25 cellular contexts compared by ENCODE assay signal in the genomic region with DNA sequence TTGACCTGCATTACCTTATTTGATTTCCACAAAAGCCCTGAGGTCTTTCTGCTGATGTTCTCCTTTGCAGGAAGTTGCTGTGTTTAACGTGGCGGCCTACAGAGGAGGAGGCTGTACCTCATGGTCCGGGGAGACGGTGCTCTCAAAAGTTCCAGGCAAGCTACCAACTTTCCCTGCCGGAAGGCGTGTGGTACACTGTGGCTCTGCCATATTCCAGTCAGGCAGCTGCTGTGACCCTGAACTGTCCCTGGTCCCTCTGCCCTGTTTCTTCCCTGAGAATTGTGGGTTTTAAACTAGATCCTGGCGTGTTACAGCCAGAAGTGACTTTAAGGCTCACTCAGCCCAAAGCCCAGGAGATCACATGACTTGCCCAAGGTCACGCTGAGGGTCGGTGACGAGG.
"Had no signal": no experiment of that assay in that cellular context is flagged by ENCODE, and none has a peak within 500 bp of the region (broad histone marks: within the 10 kb centered on the region; RNA-seq: fewer than 3 reads in every experiment).

No MANE protein-coding gene starts in this region.

- H3K4me3 Mint-ChIP-seq: activated CD8-positive, alpha-beta T cell treated with anti-CD3 and anti-CD28 coated beads, Interleukin-2, amount 10 ng/mL, durations not matched to agents 7 days and 5 days; activated naive CD8-positive, alpha-beta T cell treated with anti-CD3 and anti-CD28 coated beads, Interleukin-2, amount 10 ng/mL, durations not matched to agents 7 days and 5 days; IgD-negative memory B cell; T-helper 17 cell; WTC11 had no signal

- H3K27ac ChIP-seq: KMS-11, Peyer's patch, RWPE1 had no signal

- H3K27me3 Mint-ChIP-seq: activated naive CD8-positive, alpha-beta T cell treated with anti-CD3 and anti-CD28 coated beads, Interleukin-2, amount 10 ng/mL, durations not matched to agents 7 days and 5 days had no signal

- H3K27me3 ChIP-seq: MG63, Peyer's patch had no signal

- H3K36me3 ChIP-seq: MG63, Peyer's patch had no signal

- H3K27ac Mint-ChIP-seq: activated CD8-positive, alpha-beta T cell treated with anti-CD3 and anti-CD28 coated beads, Interleukin-2, amount 10 ng/mL, durations not matched to agents 7 days and 5 days; activated naive CD8-positive, alpha-beta T cell treated with anti-CD3 and anti-CD28 coated beads, Interleukin-2, amount 10 ng/mL, durations not matched to agents 7 days and 5 days; IgD-negative memory B cell; T-helper 17 cell; WTC11 had no signal

- H3K9me3 Mint-ChIP-seq: activated naive CD8-positive, alpha-beta T cell treated with anti-CD3 and anti-CD28 coated beads, Interleukin-2, amount 10 ng/mL, durations not matched to agents 7 days and 5 days; WTC11 had no signal

- H3K36me3 Mint-ChIP-seq: activated naive CD8-positive, alpha-beta T cell treated with anti-CD3 and anti-CD28 coated beads, Interleukin-2, amount 10 ng/mL, durations not matched to agents 7 days and 5 days; IgD-negative memory B cell; WTC11 had no signal

- H3K9me3 ChIP-seq: MG63, Peyer's patch had no signal

- H3K4me3 ChIP-seq: MG63, Peyer's patch had no signal

- DNase-seq: activated CD4-positive, alpha-beta T cell treated with anti-CD3 and anti-CD28 coated beads for 48 hours; activated CD4-positive, alpha-beta T cell treated with anti-CD3 and anti-CD28 coated beads, Interleukin-2, amount 50 U/mL, for 4 hours; activated CD4-positive, CD25-positive, alpha-beta regulatory T cell treated with anti-CD3 and anti-CD28 coated beads, Interleukin-2, amount 50 U/mL, for 72 hours; activated CD8-positive, alpha-beta memory T cell treated with anti-CD3 and anti-CD28 coated beads, Interleukin-2, amount 50 U/mL, for 48 hours; activated CD8-positive, alpha-beta T cell treated with anti-CD3 and anti-CD28 coated beads, Interleukin-2, amount 10 ng/mL, durations not matched to agents 7 days and 5 days; activated naive CD4-positive, alpha-beta T cell treated with anti-CD3 and anti-CD28 coated beads, Interleukin-2, amount 50 U/mL, for 16 hours; activated naive CD8-positive, alpha-beta T cell treated with anti-CD3 and anti-CD28 coated beads, Interleukin-2, amount 10 ng/mL, durations not matched to agents 7 days and 5 days; activated T-cell treated with anti-CD3 and anti-CD28 coated beads, Interleukin-2, amount 50 U/mL, for 1 hour; aorta; MG63; MV-4-11; NCI-H1092 treated with DMSO at 0.1 percent for 48 hours; NCI-H1417 treated with DMSO at 0.1 percent for 48 hours; NCI-H187; NCI-H2081; NCI-H446; NCI-H524; Peyer's patch; SHP77 treated with DMSO at 0.1 percent for 48 hours; T-helper 17 cell; T-helper 9 cell had no signal

- H3K4me1 Mint-ChIP-seq: activated naive CD8-positive, alpha-beta T cell treated with anti-CD3 and anti-CD28 coated beads, Interleukin-2, amount 10 ng/mL, durations not matched to agents 7 days and 5 days; IgD-negative memory B cell; T-helper 17 cell had no signal

- ATAC-seq: activated CD8-positive, alpha-beta T cell treated with anti-CD3 and anti-CD28 coated beads, Interleukin-2, amount 10 ng/mL, durations not matched to agents 7 days and 5 days; T-helper 17 cell; WTC11 had no signal

- H3K4me1 ChIP-seq: Peyer's patch had no signal
